ENCODE assay signal across 25 cellular contexts in the genomic region with DNA sequence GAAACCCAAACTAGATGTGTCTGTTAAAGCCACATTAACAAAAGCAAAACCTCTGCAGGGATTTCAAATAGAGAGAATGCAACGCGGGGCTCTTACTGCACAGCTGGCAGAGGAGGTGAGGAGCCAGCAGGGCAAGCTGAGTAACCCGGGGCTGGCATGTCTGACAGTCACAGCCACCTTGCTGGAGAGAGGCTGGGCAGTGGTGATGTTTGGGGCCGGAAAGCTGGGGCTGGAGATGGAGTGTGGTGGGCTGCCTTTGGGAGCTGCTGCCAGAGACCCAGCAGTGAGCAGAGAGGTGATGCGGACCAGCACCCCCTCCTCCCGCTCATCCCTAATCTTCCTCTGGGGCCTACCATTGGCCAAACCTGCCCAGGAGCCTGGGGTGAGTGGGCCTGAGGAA.
DNase-seq lines count a peak whose midpoint lies in the region; ATAC-seq and TF ChIP-seq lines count a peak whose summit lies in the region.
"Had no signal": no experiment of that assay in that cellular context is flagged by ENCODE, and none has a peak within 500 bp of the region (broad histone marks: within the 10 kb centered on the region; RNA-seq: fewer than 3 reads in every experiment).

No MANE protein-coding gene starts in this region.

- no peak for TF ChIP-seq CTCF in right atrium auricular region (IDR thresholded peaks at IDR 0.05)
- no peak for TF ChIP-seq CTCF in lung (IDR thresholded peaks at IDR 0.05; ENCODE audit: control extremely low read depth, extremely low read depth)
- TF ChIP-seq CTCF in osteoblast (IDR thresholded peaks at IDR 0.05; ENCODE audit: extremely low read depth, low read depth, low read length), result no peak
- TF ChIP-seq CTCF in type B pancreatic cell (conservative IDR thresholded peaks at IDR 0.05), result no peak
- no peak for TF ChIP-seq CTCF in PC-3 (conservative IDR thresholded peaks at IDR 0.05; ENCODE audit: low read depth, low read length)

- WGBS in lung, 2 donors, result 93 to 96% methylated on average over 6 of the region's 6 CpGs

- H3K9me2 ChIP-seq in PC-3 (replicated peaks; ENCODE audit: low read length), result no peaks in the 10 kb centered on the region

- H3K4me2 ChIP-seq in osteoblast (ENCODE audit: insufficient read depth, low read length), result no peak overlapping the region
- no peak overlapping the region for H3K4me2 ChIP-seq in PC-3 (ENCODE audit: low read length)
- H3K4me2 ChIP-seq: A549; BLaER1 treated with 17β-estradiol and CSF1 and Interleukin-3, amounts not matched to agents 10 nM and 100 nM; GM23338 had no signal

- H3K27ac ChIP-seq in right atrium auricular region (no peak overlapping the region), lung (ENCODE audit: low read depth in 1 of 2, low read length in 1 of 2) (no peak overlapping the region), osteoblast (ENCODE audit: low read depth, low read length) (no peak overlapping the region), PC-3 (ENCODE audit: low read length) (no peak overlapping the region)
- H3K27ac ChIP-seq: BLaER1 treated with 17β-estradiol and CSF1 and Interleukin-3, amounts not matched to agents 10 nM and 100 nM had no signal

- no peaks in the 10 kb centered on the region for H3K27me3 ChIP-seq in right atrium auricular region
- no peaks in the 10 kb centered on the region for H3K27me3 ChIP-seq in lung (ENCODE audit: control insufficient read depth, insufficient read depth)
- no peaks in the 10 kb centered on the region for H3K27me3 ChIP-seq in osteoblast (ENCODE audit: insufficient read depth, low read length)
- no peaks in the 10 kb centered on the region for H3K27me3 ChIP-seq in PC-3 (ENCODE audit: low read length)
- H3K27me3 ChIP-seq: BE2C; BLaER1 treated with 17β-estradiol and CSF1 and Interleukin-3, amounts not matched to agents 10 nM and 100 nM had no signal

- peaks cover 17% of the 10 kb centered on the region for H3K9me3 Mint-ChIP-seq in type B pancreatic cell

- BruUV-seq in PC-3 (replicated peaks; lab: Mats Ljungman, UMichigan), result no TSS peak

- no peak overlapping the region for H3K27ac Mint-ChIP-seq in type B pancreatic cell
- H3K27ac Mint-ChIP-seq: CD4-positive, alpha-beta T cell; CD8-positive, alpha-beta memory T cell; GM23338; HFFc6 had no signal

- intact Hi-C loops in Right ventricle myocardium superior (cut with DNase I) (no loop called here), PC-3 (cut with micrococcal nuclease) (no loop called here)

- POLR2A ChIA-PET in PC-3 (lab: Charles Lee; ENCODE audit: unreplicated experiment), result no interaction called here

- no peaks in the 10 kb centered on the region for H3F3A ChIP-seq in PC-3 (ENCODE audit: low read length, unreplicated experiment)

- no peak overlapping the region for H3K4me3 Mint-ChIP-seq in type B pancreatic cell
- H3K4me3 Mint-ChIP-seq: CD14-positive monocyte; CD4-positive, alpha-beta T cell; GM23338; HFFc6 had no signal

- CTCF ChIA-PET in PC-3 (lab: Charles Lee), result no interaction called here

- H3K27me3 Mint-ChIP-seq in type B pancreatic cell, result peaks cover 3% of the 10 kb centered on the region

- H3K79me2 ChIP-seq in osteoblast (ENCODE audit: insufficient read depth, low read length) (no peaks in the 10 kb centered on the region), PC-3 (ENCODE audit: low read length) (no peaks in the 10 kb centered on the region)

- peaks cover 6% of the 10 kb centered on the region for H3K36me3 Mint-ChIP-seq in type B pancreatic cell
- H3K36me3 Mint-ChIP-seq: CD14-positive monocyte had no signal

- peaks cover 0 to 12% of the 10 kb centered on the region in 2 donors for H3K9me3 ChIP-seq in right atrium auricular region
- H3K9me3 ChIP-seq in lung (ENCODE audit: control insufficient read depth in 2 of 2, insufficient read depth in 1 of 2, low read length in 1 of 2), result peaks cover 3 to 6% of the 10 kb centered on the region in 2 donors
- H3K9me3 ChIP-seq in osteoblast (ENCODE audit: low read depth, low read length), result peaks cover 4% of the 10 kb centered on the region
- no peaks in the 10 kb centered on the region for H3K9me3 ChIP-seq in PC-3 (ENCODE audit: low read length)
- H3K9me3 ChIP-seq: BE2C had no signal

- H3K9ac ChIP-seq in PC-3 (ENCODE audit: low read length), result no peak overlapping the region
- H3K9ac ChIP-seq: BLaER1 treated with 17β-estradiol and CSF1 and Interleukin-3, amounts not matched to agents 10 nM and 100 nM had no signal

- H3K4me1 ChIP-seq in right atrium auricular region, result no peaks in the 10 kb centered on the region
- no peaks in the 10 kb centered on the region for H3K4me1 ChIP-seq in lung (ENCODE audit: control insufficient read depth in 2 of 2, insufficient read depth in 2 of 2, low read length in 2 of 2)
- peaks cover 4% of the 10 kb centered on the region for H3K4me1 ChIP-seq in osteoblast (ENCODE audit: insufficient read depth, low read length)
- H3K4me1 ChIP-seq in PC-3 (ENCODE audit: insufficient read depth, low read length), result 0 out of 2 replicates have a peak, but pooled peaks cover 7% of the 10 kb centered on the region
- H3K4me1 ChIP-seq: BE2C; BLaER1 treated with 17β-estradiol and CSF1 and Interleukin-3, amounts not matched to agents 10 nM and 100 nM; HAP-1 had no signal

- no peak for ATAC-seq in Right ventricle myocardium superior (ENCODE audit: poor library complexity)
- no peak for ATAC-seq in lung (ENCODE audit: insufficient read depth, low FRiP score)
- ATAC-seq in PC-3, result no peak
- ATAC-seq: A549, GM12878, GM23338 had no signal

- H3K36me3 ChIP-seq in right atrium auricular region (no peaks in the 10 kb centered on the region), lung (ENCODE audit: control insufficient read depth in 2 of 2, insufficient read depth in 2 of 2, low read length in 2 of 2) (no peaks in the 10 kb centered on the region), osteoblast (ENCODE audit: insufficient read depth, low read length) (no peaks in the 10 kb centered on the region), PC-3 (ENCODE audit: low read depth, low read length) (no peaks in the 10 kb centered on the region)
- H3K36me3 ChIP-seq: BE2C; BLaER1 treated with 17β-estradiol and CSF1 and Interleukin-3, amounts not matched to agents 10 nM and 100 nM; HAP-1 had no signal

- peak; percentile 23 for DNase-seq in right atrium auricular region (ENCODE audit: low spot score)
- DNase-seq in Right ventricle myocardium superior, result no peak
- DNase-seq in lung (ENCODE audit: low spot score), result peak; percentile 7
- peak; percentile 23 for DNase-seq in osteoblast (ENCODE audit: insufficient read length, low spot score, missing footprints)
- peak; percentile 37 for DNase-seq in type B pancreatic cell (ENCODE audit: extremely low spot score, unreplicated experiment)
- no peak for DNase-seq in HPDE6-E6E7 (ENCODE audit: extremely low spot score)
- DNase-seq in NCI-H1048 (lab: John Stamatoyannopoulos, UW), result no peak
- no peak for DNase-seq in PC-3
- DNase-seq: 8988T; ACHN; AML-193; BE2C; CD4-positive, alpha-beta T cell; CD8-positive, alpha-beta memory T cell; DMS 273 treated with DMSO at 0.1 percent for 48 hours; DMS79; EL; GDM1; HFFc6 had no signal

- H3K4me1 Mint-ChIP-seq in type B pancreatic cell (ENCODE audit: unreplicated experiment), result peaks cover 17% of the 10 kb centered on the region
- H3K4me1 Mint-ChIP-seq: CD14-positive monocyte; CD8-positive, alpha-beta memory T cell; GM23338 had no signal

- H2AFZ ChIP-seq in osteoblast (ENCODE audit: low read length) (no peak overlapping the region), PC-3 (ENCODE audit: low read length) (no peak overlapping the region)
- H2AFZ ChIP-seq: GM23338 had no signal

- H3K4me3 ChIP-seq in right atrium auricular region (no peak overlapping the region), lung (no peak overlapping the region), osteoblast (ENCODE audit: insufficient read depth, low read length) (no peak overlapping the region), PC-3 (ENCODE audit: low read length) (no peak overlapping the region)
- H3K4me3 ChIP-seq: A549; BLaER1 treated with 17β-estradiol and CSF1 and Interleukin-3, amounts not matched to agents 10 nM and 100 nM; GM12878; GM23338; HAP-1 had no signal

- H4K20me1 ChIP-seq in osteoblast (ENCODE audit: insufficient read depth, low read length) (no peaks in the 10 kb centered on the region), PC-3 (ENCODE audit: low read length) (no peaks in the 10 kb centered on the region)
- H4K20me1 ChIP-seq: BLaER1 treated with 17β-estradiol and CSF1 and Interleukin-3, amounts not matched to agents 10 nM and 100 nM had no signal

Comparison
In these comparisons a context has a peak if more than half of its experiments do, and no peak if none do; other contexts are left out.
1. DNase-seq: peak in right atrium auricular region (single experiment), lung (single experiment), osteoblast (single experiment) and type B pancreatic cell (single experiment); none in Right ventricle myocardium superior (single experiment), HPDE6-E6E7 (single experiment), NCI-H1048 (single experiment) and PC-3 (single experiment).